ENCODE assay signal across 23 cellular contexts in genomic region chr3:128629936-128630335, GRCh38.
"Had no signal": no experiment of that assay in that cellular context is flagged by ENCODE, and none has a peak within 500 bp of the region (broad histone marks: within the 10 kb centered on the region; RNA-seq: fewer than 3 reads in every experiment).

No MANE protein-coding gene starts in this region.

- H3K4me1 ChIP-seq: colonic mucosa, psoas muscle, suprapubic skin, tibial artery had no signal

- ATAC-seq: gastroesophageal sphincter; left lobe of liver; natural killer cell treated with Interleukin-12 subunit alpha and Interleukin-12 subunit beta and Interleukin-15 and Interleukin-18, amount 100 ng/mL, for 72 hours; psoas muscle; sciatic nerve; stimulated activated naive CD8-positive, alpha-beta T cell treated with anti-CD3 and anti-CD28 coated beads, Interleukin-15, Interleukin-2, amounts not matched to agents 100 U/mL and 50 U/mL, for 24 hours had no signal

- H3K9me3 ChIP-seq: colonic mucosa, esophagus muscularis mucosa, gastroesophageal sphincter, psoas muscle, suprapubic skin, tibial artery had no signal

- H3K27me3 Mint-ChIP-seq: natural killer cell treated with Interleukin-12 subunit alpha and Interleukin-12 subunit beta and Interleukin-15 and Interleukin-18, amount 100 ng/mL, for 72 hours had no signal

- DNase-seq: caudate nucleus; colonic mucosa; effector CD4-positive, alpha-beta T cell; glutamatergic neuron; islet precursor cell; mesenchymal stem cell; midbrain; occipital lobe; psoas muscle; retina; stimulated activated CD4-positive, alpha-beta T cell treated with anti-CD3 and anti-CD28 coated beads, Interleukin-12 subunit alpha, Interleukin-12 subunit beta, amount 100 ng/mL, for 4 hours; stimulated activated CD4-positive, alpha-beta T cell treated with anti-CD3 and anti-CD28 coated beads, Interleukin-2, amount 100 ng/mL, for 48 hours; stimulated activated naive CD8-positive, alpha-beta T cell treated with anti-CD3 and anti-CD28 coated beads, Interleukin-15, Interleukin-2, amounts not matched to agents 100 U/mL and 50 U/mL, for 24 hours; tibial artery had no signal

- H3K4me3 ChIP-seq: colonic mucosa, esophagus muscularis mucosa, gastroesophageal sphincter, lung, psoas muscle, skin epidermis, suprapubic skin, tibial artery had no signal

- H3K27ac ChIP-seq: colonic mucosa, epithelial cell of prostate, esophagus muscularis mucosa, gastroesophageal sphincter, psoas muscle, skin epidermis, suprapubic skin, tibial artery had no signal

- H3K4me3 Mint-ChIP-seq: natural killer cell treated with Interleukin-12 subunit alpha and Interleukin-12 subunit beta and Interleukin-15 and Interleukin-18, amount 100 ng/mL, for 72 hours had no signal

- H3K9me3 Mint-ChIP-seq: natural killer cell treated with Interleukin-12 subunit alpha and Interleukin-12 subunit beta and Interleukin-15 and Interleukin-18, amount 100 ng/mL, for 72 hours had no signal

- H3K27me3 ChIP-seq: colonic mucosa, esophagus muscularis mucosa, gastroesophageal sphincter, suprapubic skin, tibial artery had no signal
